ENCODE assay signal across 23 cellular contexts in genomic region chr2:239412914-239413603, GRCh38.
"Had no signal": no experiment of that assay in that cellular context is flagged by ENCODE, and none has a peak within 500 bp of the region (broad histone marks: within the 10 kb centered on the region; RNA-seq: fewer than 3 reads in every experiment).

No MANE protein-coding gene starts in this region.

- H3K27me3 ChIP-seq: brain microvascular endothelial cell, esophagus muscularis mucosa, foreskin keratinocyte, left lung, ovary, suprapubic skin, tibial artery, upper lobe of right lung had no signal

- H3K4me3 ChIP-seq: esophagus muscularis mucosa, heart left ventricle, left lung, lower lobe of right lung, ovary, smooth muscle cell, suprapubic skin, tibial artery, upper lobe of right lung had no signal

- H3K4me2 ChIP-seq: smooth muscle cell had no signal

- H3K27ac Mint-ChIP-seq: activated CD4-positive, alpha-beta memory T cell treated with anti-CD3 and anti-CD28 coated beads for 36 hours; activated CD4-positive, alpha-beta T cell treated with anti-CD3 and anti-CD28 coated beads, Interleukin-2, amount 10 ng/mL, durations not matched to agents 24 days and 14 days; activated T-cell treated with anti-CD3 and anti-CD28 coated beads, Interleukin-2, amount 50 U/mL, for 24 hours; progenitor cell of endocrine pancreas; T-helper 1 cell treated with Interleukin-12 subunit alpha and Interleukin-12 subunit beta and Interleukin-4 antibody, amounts not matched to agents 30 μg/mL and 1 μg/mL, for 36 hours had no signal

- H3K27ac ChIP-seq: brain microvascular endothelial cell, esophagus muscularis mucosa, foreskin keratinocyte, heart left ventricle, left lung, lower lobe of right lung, ovary, suprapubic skin, tibial artery, upper lobe of right lung had no signal

- H3K9me3 ChIP-seq: ovary, suprapubic skin, upper lobe of right lung had no signal

- ATAC-seq: activated naive CD4-positive, alpha-beta T cell treated with anti-CD3 and anti-CD28 coated beads, Interleukin-2, amount 50 U/mL, for 72 hours; foreskin keratinocyte; heart left ventricle; left lung; lower lobe of right lung; upper lobe of right lung had no signal

- H3K36me3 ChIP-seq: brain microvascular endothelial cell, esophagus muscularis mucosa, heart left ventricle, left lung, lower lobe of right lung, ovary, suprapubic skin, tibial artery, upper lobe of right lung had no signal

- H3K4me1 ChIP-seq: esophagus muscularis mucosa, foreskin keratinocyte, heart left ventricle, lower lobe of right lung, suprapubic skin, tibial artery, upper lobe of right lung had no signal

- H3K4me3 Mint-ChIP-seq: activated CD4-positive, alpha-beta memory T cell treated with anti-CD3 and anti-CD28 coated beads for 36 hours; activated CD4-positive, alpha-beta T cell treated with anti-CD3 and anti-CD28 coated beads, Interleukin-2, amount 10 ng/mL, durations not matched to agents 24 days and 14 days; activated T-cell treated with anti-CD3 and anti-CD28 coated beads, Interleukin-2, amount 50 U/mL, for 24 hours; T-helper 1 cell treated with Interleukin-12 subunit alpha and Interleukin-12 subunit beta and Interleukin-4 antibody, amounts not matched to agents 30 μg/mL and 1 μg/mL, for 36 hours had no signal

- DNase-seq: activated CD4-positive, alpha-beta memory T cell treated with anti-CD3 and anti-CD28 coated beads for 36 hours; activated CD4-positive, alpha-beta T cell treated with anti-CD3 and anti-CD28 coated beads, Interleukin-2, amount 10 ng/mL, durations not matched to agents 24 days and 14 days; activated CD4-positive, CD25-positive, alpha-beta regulatory T cell treated with anti-CD3 and anti-CD28 coated beads, Interleukin-2, amount 50 U/mL, for 72 hours; activated CD8-positive, alpha-beta memory T cell treated with anti-CD3 and anti-CD28 coated beads, Interleukin-2, amount 50 U/mL, for 48 hours; activated gamma-delta T cell treated with Interleukin-2 at 50 U/mL for 16 hours; activated T-cell treated with anti-CD3 and anti-CD28 coated beads, Interleukin-2, amount 50 U/mL, for 24 hours; brain microvascular endothelial cell; foreskin keratinocyte; heart left ventricle; left lung; lower lobe of right lung; mesenchymal stem cell; ovary; stimulated activated CD4-positive, alpha-beta T cell treated with anti-CD3 and anti-CD28 coated beads, Interleukin-15, amount 100 ng/mL, for 24 hours; stimulated activated CD4-positive, alpha-beta T cell treated with anti-CD3 and anti-CD28 coated beads, Interleukin-2, amount 100 ng/mL, for 24 hours; tibial artery; upper lobe of right lung had no signal

- H3K36me3 Mint-ChIP-seq: activated CD4-positive, alpha-beta memory T cell treated with anti-CD3 and anti-CD28 coated beads for 36 hours had no signal
